In genomic region chr3:43095370-43095769, GRCh38 we compare ENCODE assay signal across 1 cellular context.
TF ChIP-seq lines count a peak whose summit lies in the region.

No MANE protein-coding gene starts in this region.

TF ChIP-seq in H1, 55 proteins besides CTCF, POLR2A, EP300 and RAD21 (continued from another document):
- TF ChIP-seq E2F6 (IDR thresholded peaks at IDR 0.05) (no peak), FOSL1 (IDR thresholded peaks at IDR 0.05; ENCODE audit: insufficient read depth, low read depth, low read length) (no peak), POU5F1 (IDR thresholded peaks at IDR 0.05; ENCODE audit: low read depth, low read length) (no peak), SP4 (IDR thresholded peaks at IDR 0.05; ENCODE audit: low read length) (no peak), SIRT6 (IDR thresholded peaks at IDR 0.05; ENCODE audit: low read length) (no peak), EGR1 (IDR thresholded peaks at IDR 0.05; ENCODE audit: borderline replicate concordance, low read depth, low read length) (no peak), SP2 (IDR thresholded peaks at IDR 0.05; ENCODE audit: low read length) (no peak), KDM1A (IDR thresholded peaks at IDR 0.05; ENCODE audit: borderline replicate concordance, low read length) (no peak), SIX5 (IDR thresholded peaks at IDR 0.05; ENCODE audit: low read depth, low read length) (no peak), USF2 (IDR thresholded peaks at IDR 0.05; ENCODE audit: low read length) (no peak), CTBP2 (IDR thresholded peaks at IDR 0.05; ENCODE audit: borderline replicate concordance, insufficient read depth, insufficient read length, low read length) (no peak), ASH2L (IDR thresholded peaks at IDR 0.05; ENCODE audit: low read length) (no peak), NRF1 (IDR thresholded peaks at IDR 0.05; ENCODE audit: low read depth, low read length) (no peak), SAP30 (IDR thresholded peaks at IDR 0.05; ENCODE audit: insufficient read depth, insufficient replicate concordance, low read length) (no peak), TAF1 (IDR thresholded peaks at IDR 0.05; ENCODE audit: low read depth, low read length) (no peak), BACH1 (IDR thresholded peaks at IDR 0.05; ENCODE audit: low read length) (no peak)
